8 cellular contexts compared by ENCODE assay signal in genomic region chr2:53767405-53768232, GRCh38. TPM values are rescaled to one million over a fixed set of nuclear protein-coding genes. Genes with fewer than 3 reads are reported as not detected.
DNase-seq lines count a peak whose midpoint lies in the region; ATAC-seq and TF ChIP-seq lines count a peak whose summit lies in the region.

Gene CHAC2 (plus strand): TSS chr2:53767804. CDS start chr2:53767887, 83 bp downstream.

- peak within 1 kb of the TSS; percentile 87 for H3K4me3 ChIP-seq in GM12864 (ENCODE audit: low read depth, low read length)
- H3K4me3 ChIP-seq in thymus (ENCODE audit: low read length), result peak within 1 kb of the TSS; percentile 95

- peaks cover 2% of the 10 kb centered on the region for H3K4me1 ChIP-seq in thymus (ENCODE audit: control insufficient read depth, insufficient read depth, low read length)

- peak within 1 kb of the TSS; percentile 92 for H3K4me3 Mint-ChIP-seq in activated naive CD4-positive, alpha-beta T cell treated with anti-CD3 and anti-CD28 coated beads, Interleukin-2, amount 50 U/mL, for 24 hours
- H3K4me3 Mint-ChIP-seq in osteocyte (ENCODE audit: unreplicated experiment), result peak within 1 kb of the TSS; percentile 82

- H3K27ac ChIP-seq in thymus (ENCODE audit: low read depth), result peak within 1 kb of the TSS; percentile 88

- peaks cover 9% of the 10 kb centered on the region for H3K36me3 ChIP-seq in thymus (ENCODE audit: control insufficient read depth, insufficient read depth)

- DNase-seq in GM12864 (ENCODE audit: low read depth), result peak; percentile 66
- DNase-seq in NCI-H1048 (lab: John Stamatoyannopoulos, UW), result peak; percentile 46
- DNase-seq in glomerular visceral epithelial cell (ENCODE audit: extremely low spot score), result peak; percentile 73
- DNase-seq in osteocyte (ENCODE audit: extremely low spot score, unreplicated experiment), result peak; percentile 93

- TF ChIP-seq CTCF in GM12864 (IDR thresholded peaks at IDR 0.05; ENCODE audit: low read depth, low read length, missing control alignments) (peak; percentile 28), osteocyte (IDR thresholded peaks at IDR 0.05) (peak; percentile 43)

- H3K9me3 Mint-ChIP-seq in activated naive CD4-positive, alpha-beta T cell treated with anti-CD3 and anti-CD28 coated beads, Interleukin-2, amount 50 U/mL, for 24 hours, result no peaks in the 10 kb centered on the region
- no peaks in the 10 kb centered on the region for H3K9me3 Mint-ChIP-seq in osteocyte (ENCODE audit: unreplicated experiment)

- H3K4me1 Mint-ChIP-seq in activated naive CD4-positive, alpha-beta T cell treated with anti-CD3 and anti-CD28 coated beads, Interleukin-2, amount 50 U/mL, for 24 hours, result peaks cover 30% of the 10 kb centered on the region
- peaks cover 10% of the 10 kb centered on the region for H3K4me1 Mint-ChIP-seq in osteocyte (ENCODE audit: unreplicated experiment)

- WGBS in thymus, result under 1% methylated on average over 45 of the region's 45 CpGs

- no peaks in the 10 kb centered on the region for H3K27me3 Mint-ChIP-seq in activated naive CD4-positive, alpha-beta T cell treated with anti-CD3 and anti-CD28 coated beads, Interleukin-2, amount 50 U/mL, for 24 hours
- H3K27me3 Mint-ChIP-seq in osteocyte (ENCODE audit: unreplicated experiment), result no peaks in the 10 kb centered on the region

- peak within 1 kb of the TSS; percentile 96 for H3K27ac Mint-ChIP-seq in activated naive CD4-positive, alpha-beta T cell treated with anti-CD3 and anti-CD28 coated beads, Interleukin-2, amount 50 U/mL, for 24 hours
- peak within 1 kb of the TSS; percentile 70 for H3K27ac Mint-ChIP-seq in osteocyte (ENCODE audit: unreplicated experiment)

- peaks cover 5% of the 10 kb centered on the region for H3K36me3 Mint-ChIP-seq in activated naive CD4-positive, alpha-beta T cell treated with anti-CD3 and anti-CD28 coated beads, Interleukin-2, amount 50 U/mL, for 24 hours
- H3K36me3 Mint-ChIP-seq in osteocyte (ENCODE audit: unreplicated experiment), result peaks cover 13% of the 10 kb centered on the region

- no peaks in the 10 kb centered on the region for H3K9me3 ChIP-seq in thymus (ENCODE audit: control insufficient read depth)

- no peaks in the 10 kb centered on the region for H3K27me3 ChIP-seq in thymus (ENCODE audit: control insufficient read depth, insufficient read depth)

- ATAC-seq in HG02588 (IDR thresholded peaks at IDR 0.05; ENCODE audit: unreplicated experiment) (peak; percentile 93), SK-N-SH treated with all-trans-retinoic acid at 6 μM for 48 hours (peak; percentile 98)

TF ChIP-seq in SK-N-SH treated with all-trans-retinoic acid at 6 μM for 48 hours, 23 proteins besides CTCF, POLR2A, EP300 and RAD21:
- TF ChIP-seq OSR1 (CRISPR knock-in tag; IDR thresholded peaks at IDR 0.05) (no peak), GLIS3 (CRISPR knock-in tag; IDR thresholded peaks at IDR 0.05) (no peak), PATZ1 (CRISPR knock-in tag; IDR thresholded peaks at IDR 0.05; ENCODE audit: borderline replicate concordance) (no peak), TOX (CRISPR knock-in tag; IDR thresholded peaks at IDR 0.05; ENCODE audit: borderline replicate concordance) (no peak)
TF ChIP-seq in SK-N-SH treated with all-trans-retinoic acid at 6 μM for 48 hours: peak in this region for 0.

RNA-seq across cellular contexts. Expression of gene CHAC2, which starts in this region (rescaled TPM):
- total RNA-seq in osteocyte, result 1.5 and 2.2 TPM in 2 replicates
- 3.7 TPM for polyA plus RNA-seq in thymus

Comparison
In these comparisons a context has a peak if more than half of its experiments do, and no peak if none do; other contexts are left out.
1. Peak in every context shown above with its lines: DNase-seq, ATAC-seq, H3K4me3 ChIP-seq and H3K27ac ChIP-seq.